Comparison of ENCODE assay signal across 22 cellular contexts in the genomic region with DNA sequence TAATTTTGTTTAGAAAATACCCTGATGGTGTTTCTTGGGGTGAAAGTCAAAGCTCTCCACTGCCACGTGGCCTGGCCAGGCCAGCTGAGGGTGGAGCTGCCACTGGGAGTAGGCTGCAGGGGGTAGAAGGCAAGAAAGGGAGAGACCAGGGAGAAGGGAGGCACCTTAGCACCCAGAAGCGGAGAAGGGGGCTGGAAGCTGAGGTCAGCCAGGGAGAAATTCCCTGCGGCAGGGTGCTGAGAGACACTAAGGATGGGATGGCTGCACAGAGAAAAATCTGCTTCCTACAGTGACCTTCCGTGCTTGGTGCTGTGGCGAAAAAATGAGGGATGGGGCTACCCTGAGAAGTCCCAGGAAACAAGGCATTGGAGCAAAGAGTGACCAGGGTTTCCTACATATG.
"Had no signal": no experiment of that assay in that cellular context is flagged by ENCODE, and none has a peak within 500 bp of the region (broad histone marks: within the 10 kb centered on the region; RNA-seq: fewer than 3 reads in every experiment).

No MANE protein-coding gene starts in this region.

- H3K4me3 ChIP-seq: K562, SJSA1, SK-N-MC had no signal

- H3K27me3 ChIP-seq: SJSA1 had no signal

- ATAC-seq: K562 had no signal

- DNase-seq: Kasumi-1, MM.1S, NCI-H1092 treated with DMSO at 0.1 percent for 48 hours, NCI-H1436, NCI-H187, NCI-H2029, NCI-H2081 treated with DMSO at 0.1 percent for 48 hours, NCI-H2171, NCI-H226, NCI-H446, NCI-H510A, NCI-H524 treated with DMSO at 0.1 percent for 48 hours, NCI-H69, NCI-H774, Right ventricle myocardium superior, RPMI8226, SIG-M5 had no signal

- H3K36me3 ChIP-seq: SJSA1 had no signal

- H3K27ac ChIP-seq: HL-60, KMS-11, SJSA1, SK-N-MC had no signal

- H3K4me2 ChIP-seq: KMS-11 had no signal
